15 cellular contexts compared by ENCODE assay signal in the genomic region with DNA sequence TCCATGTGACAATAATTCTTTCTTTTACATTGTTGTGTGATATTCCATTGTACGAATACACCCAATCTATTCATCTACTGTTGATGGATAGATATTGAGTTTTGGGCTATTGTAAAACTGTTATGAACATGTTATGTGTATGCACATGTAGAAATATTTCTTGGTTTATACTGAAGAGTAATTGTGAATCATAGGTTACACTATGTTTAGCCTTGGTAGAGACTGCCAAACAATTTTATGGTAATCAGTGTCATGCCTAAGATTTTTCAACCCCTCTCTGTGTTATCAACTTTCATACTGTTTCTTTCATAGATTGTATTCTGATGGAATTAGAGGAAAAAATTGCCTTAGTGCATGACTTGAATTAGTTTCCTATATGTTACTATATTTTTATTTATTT.
"Had no signal": no experiment of that assay in that cellular context is flagged by ENCODE, and none has a peak within 500 bp of the region (broad histone marks: within the 10 kb centered on the region; RNA-seq: fewer than 3 reads in every experiment).

No MANE protein-coding gene starts in this region.

- H3K9me3 Mint-ChIP-seq: activated CD4-positive, alpha-beta T cell treated with anti-CD3 and anti-CD28 coated beads, Interleukin-2, amount 10 ng/mL, durations not matched to agents 24 days and 14 days; activated naive CD4-positive, alpha-beta T cell treated with anti-CD3 and anti-CD28 coated beads for 36 hours; activated naive CD8-positive, alpha-beta T cell treated with anti-CD3 and anti-CD28 coated beads, Interleukin-2, amount 50 U/mL, for 24 hours; activated T-helper 17 cell treated with anti-CD3 and anti-CD28 coated beads, Interleukin-2, amount 50 U/mL, for 72 hours; neural progenitor cell had no signal

- H3K4me3 ChIP-seq: esophagus squamous epithelium, gastroesophageal sphincter, neural progenitor cell, ovary, stomach, thoracic aorta had no signal

- H3K9ac ChIP-seq: neural progenitor cell had no signal

- H3K4me2 ChIP-seq: neural progenitor cell had no signal

- H3K27me3 ChIP-seq: esophagus squamous epithelium, gastroesophageal sphincter, neural progenitor cell, ovary, stomach had no signal

- DNase-seq: activated CD4-positive, alpha-beta T cell treated with anti-CD3 and anti-CD28 coated beads, Interleukin-2, amount 10 ng/mL, durations not matched to agents 24 days and 14 days; activated CD4-positive, CD25-positive, alpha-beta regulatory T cell; activated naive CD4-positive, alpha-beta T cell treated with anti-CD3 and anti-CD28 coated beads for 36 hours; activated naive CD8-positive, alpha-beta T cell treated with anti-CD3 and anti-CD28 coated beads, Interleukin-2, amount 50 U/mL, for 24 hours; esophagus squamous epithelium; islet precursor cell; naive B cell; ovary; stimulated activated CD4-positive, alpha-beta T cell treated with anti-CD3 and anti-CD28 coated beads, Interleukin-1b, Interleukin-23, amount 100 ng/mL, for 48 hours; stomach had no signal

- H3K4me1 Mint-ChIP-seq: activated CD4-positive, alpha-beta T cell treated with anti-CD3 and anti-CD28 coated beads, Interleukin-2, amount 10 ng/mL, durations not matched to agents 24 days and 14 days; activated naive CD8-positive, alpha-beta T cell treated with anti-CD3 and anti-CD28 coated beads, Interleukin-2, amount 50 U/mL, for 24 hours; activated T-helper 17 cell treated with anti-CD3 and anti-CD28 coated beads, Interleukin-2, amount 50 U/mL, for 72 hours; naive B cell; neural progenitor cell had no signal

- H3K36me3 ChIP-seq: neural progenitor cell, ovary, thoracic aorta had no signal

- H3K4me1 ChIP-seq: neural progenitor cell had no signal

- H3K9me3 ChIP-seq: esophagus squamous epithelium, gastroesophageal sphincter, ovary, stomach, thoracic aorta had no signal

- H3K27me3 Mint-ChIP-seq: activated naive CD8-positive, alpha-beta T cell treated with anti-CD3 and anti-CD28 coated beads, Interleukin-2, amount 50 U/mL, for 24 hours had no signal

- H2AFZ ChIP-seq: neural progenitor cell had no signal

- H3K4me3 Mint-ChIP-seq: activated CD4-positive, alpha-beta T cell treated with anti-CD3 and anti-CD28 coated beads, Interleukin-2, amount 10 ng/mL, durations not matched to agents 24 days and 14 days; activated naive CD4-positive, alpha-beta T cell treated with anti-CD3 and anti-CD28 coated beads for 36 hours; activated naive CD8-positive, alpha-beta T cell treated with anti-CD3 and anti-CD28 coated beads, Interleukin-2, amount 50 U/mL, for 24 hours; activated T-helper 17 cell treated with anti-CD3 and anti-CD28 coated beads, Interleukin-2, amount 50 U/mL, for 72 hours; naive B cell; neural progenitor cell had no signal

- H3K36me3 Mint-ChIP-seq: naive B cell had no signal

- H3K27ac Mint-ChIP-seq: activated CD4-positive, alpha-beta T cell treated with anti-CD3 and anti-CD28 coated beads, Interleukin-2, amount 10 ng/mL, durations not matched to agents 24 days and 14 days; activated naive CD4-positive, alpha-beta T cell treated with anti-CD3 and anti-CD28 coated beads for 36 hours; activated naive CD8-positive, alpha-beta T cell treated with anti-CD3 and anti-CD28 coated beads, Interleukin-2, amount 50 U/mL, for 24 hours; activated T-helper 17 cell treated with anti-CD3 and anti-CD28 coated beads, Interleukin-2, amount 50 U/mL, for 72 hours; naive B cell; neural progenitor cell had no signal

- ATAC-seq: activated naive CD8-positive, alpha-beta T cell treated with anti-CD3 and anti-CD28 coated beads, Interleukin-2, amount 50 U/mL, for 24 hours; activated T-helper 17 cell treated with anti-CD3 and anti-CD28 coated beads, Interleukin-2, amount 50 U/mL, for 72 hours; gastroesophageal sphincter; sciatic nerve had no signal

- H3K27ac ChIP-seq: esophagus squamous epithelium, gastroesophageal sphincter, neural progenitor cell, ovary, stomach, thoracic aorta had no signal
